8 cellular contexts compared by ENCODE assay signal in the genomic region with DNA sequence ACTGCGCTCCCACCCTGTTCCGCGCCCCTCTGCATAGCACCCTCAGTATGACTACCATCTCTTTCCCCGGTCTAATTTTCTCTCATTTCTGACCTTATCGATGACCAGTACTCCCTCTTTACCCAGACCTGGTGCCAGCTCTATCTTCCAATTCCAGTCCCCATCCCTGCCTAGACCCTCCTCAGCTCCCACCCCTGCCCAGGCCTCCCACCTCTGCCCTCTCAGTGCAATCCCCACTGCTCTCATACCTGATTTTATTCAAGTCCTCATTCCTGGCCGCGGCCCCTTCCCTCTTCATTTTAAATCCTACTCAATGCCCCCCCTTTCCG. TPM values are rescaled to one million over a fixed set of nuclear protein-coding genes. Genes with fewer than 3 reads are reported as not detected.
A peak's percentile ranks its signal among the peaks of the same experiment; 100 is the strongest.
DNase-seq lines count a peak whose midpoint lies in the region; TF ChIP-seq lines count a peak whose summit lies in the region.

No MANE protein-coding gene starts in this region.

- peaks cover 25 to 52% of the 10 kb centered on the region in 2 experiments; a peak in 3 of 4 replicates for H3K4me1 ChIP-seq in SK-N-SH (ENCODE audit: control insufficient read depth in 1 of 2, insufficient read depth in 2 of 2, low read depth in 1 of 2, low read length in 1 of 2)
- H3K4me1 ChIP-seq in endocrine pancreas (ENCODE audit: control insufficient read depth, insufficient read depth, low read length): peaks cover 44% of the 10 kb centered on the region
- H3K4me1 ChIP-seq in ovary (ENCODE audit: insufficient read depth): peaks cover 7% of the 10 kb centered on the region

- peak overlapping the region; percentile 94 for H3K9ac ChIP-seq in SK-N-SH
- peak overlapping the region; percentile 95 for H3K9ac ChIP-seq in endocrine pancreas (ENCODE audit: control insufficient read depth, insufficient read depth, low read length)

- DNase-seq in ELR (ENCODE audit: low read depth) (peak; percentile 42), SK-N-SH (peak; percentile 47), ovary (peak in 1 of 5 donors; percentile 22), SIG-M5 treated with dmso at 0.1 percent for 504 hours (lab: John Stamatoyannopoulos, UW; ENCODE audit: unreplicated experiment) (no peak), NOMO-1 (lab: John Stamatoyannopoulos, UW; ENCODE audit: unreplicated experiment in 2 of 2) (no peak), DMS153 (lab: John Stamatoyannopoulos, UW) (no peak), AG20443 (ENCODE audit: low spot score) (no peak)

- 20% methylated on average over 8 of the region's 8 CpGs for WGBS in SK-N-SH (ENCODE audit: low lambda C conversion rate)
- WGBS in ovary, 3 donors: 12 to 21% (median 18%) methylated on average over 8 of the region's 8 CpGs

- H3K4me3 ChIP-seq in SK-N-SH (ENCODE audit: low read depth in 2 of 2, low read length in 1 of 2) (peak overlapping the region; percentile 94 to 96), endocrine pancreas (ENCODE audit: control insufficient read depth, insufficient read depth, low read length) (peak overlapping the region; percentile 92), ovary (peak overlapping the region; percentile 90)

- CTCF ChIA-PET in SK-N-SH (lab: Yijun Ruan, JAX): interaction anchor here (0.8 to 1.3 kb wide), 3 partner anchors 19 to 74 kb away, joined by 3 to 5 read pairs (median 3); no protein-coding TSS in a partner anchor

- no peaks in the 10 kb centered on the region for H3K9me2 ChIP-seq in SK-N-SH

- H4K20me1 ChIP-seq in SK-N-SH (ENCODE audit: insufficient read depth): peaks cover 47% of the 10 kb centered on the region

- peaks cover 4 to 5% of the 10 kb centered on the region in 2 experiments for H3K36me3 ChIP-seq in SK-N-SH (replicated peaks in 1 of 2; ENCODE audit: control insufficient read depth in 1 of 2, insufficient read depth in 2 of 2, low read length in 1 of 2)
- H3K36me3 ChIP-seq in endocrine pancreas (ENCODE audit: control insufficient read depth, insufficient read depth, low read length): no peaks in the 10 kb centered on the region
- no peaks in the 10 kb centered on the region for H3K36me3 ChIP-seq in ovary

- peak overlapping the region; percentile 94 for H3K4me2 ChIP-seq in SK-N-SH

- POLR2A ChIA-PET in SK-N-SH (lab: Yijun Ruan, JAX): no interaction called here

- peak overlapping the region; percentile 51; the same call in 1 of the 2 replicates for H2AFZ ChIP-seq in SK-N-SH (ENCODE audit: low read depth)

- H3K79me2 ChIP-seq in SK-N-SH (ENCODE audit: insufficient read depth): peaks cover 63% of the 10 kb centered on the region

- peak overlapping the region in 1 of 2 experiments; percentile 18; a peak in 2 of 4 replicates for H3K27ac ChIP-seq in SK-N-SH (ENCODE audit: low read depth in 2 of 2, low read length in 1 of 2)
- H3K27ac ChIP-seq in ovary: peak overlapping the region; percentile 95 to 97

- no peak for TF ChIP-seq POLR2A in ovary (IDR thresholded peaks at IDR 0.05)

- H3F3A ChIP-seq in SK-N-SH (replicated peaks; ENCODE audit: insufficient read depth): peaks cover 6% of the 10 kb centered on the region

- H3K9me3 ChIP-seq in SK-N-SH (no peaks in the 10 kb centered on the region), endocrine pancreas (ENCODE audit: control insufficient read depth, low read length) (no peaks in the 10 kb centered on the region), ovary (no peaks in the 10 kb centered on the region)

- intact Hi-C loops in ovary (cut with DNase I): loop anchor here in 2 of 4 donors (10.0 kb wide), 1 partner anchor 69 kb away; no protein-coding TSS in a partner anchor

- TF ChIP-seq CTCF in SK-N-SH (IDR thresholded peaks at IDR 0.05): no peak
- TF ChIP-seq CTCF in ovary (IDR thresholded peaks at IDR 0.05): no peak

- TF ChIP-seq RAD21 in SK-N-SH (IDR thresholded peaks at IDR 0.05; ENCODE audit: low read length): no peak

- TF ChIP-seq EP300 in SK-N-SH (IDR thresholded peaks at IDR 0.05; ENCODE audit: borderline replicate concordance in 1 of 2, low read depth in 1 of 2, low read length in 1 of 2): no peak
- TF ChIP-seq EP300 in ovary (IDR thresholded peaks at IDR 0.05): no peak

- H3K27me3 ChIP-seq in SK-N-SH (ENCODE audit: insufficient read depth) (no peaks in the 10 kb centered on the region), endocrine pancreas (ENCODE audit: control insufficient read depth, insufficient read depth, low read length) (no peaks in the 10 kb centered on the region), ovary (no peaks in the 10 kb centered on the region)

TF ChIP-seq in SK-N-SH, 30 proteins besides CTCF, POLR2A, EP300 and RAD21:
- TF ChIP-seq GATA2 (CRISPR knock-in tag; IDR thresholded peaks at IDR 0.05) (no peak), USF2 (IDR thresholded peaks at IDR 0.05; ENCODE audit: borderline replicate concordance, low read depth, low read length) (no peak), NFIC (IDR thresholded peaks at IDR 0.05; ENCODE audit: borderline replicate concordance) (no peak), MEF2A (IDR thresholded peaks at IDR 0.05; ENCODE audit: borderline replicate concordance, low read depth) (no peak), FOSL2 (IDR thresholded peaks at IDR 0.05; ENCODE audit: borderline replicate concordance, low read depth) (no peak), RXRA (IDR thresholded peaks at IDR 0.05; ENCODE audit: borderline replicate concordance, low read depth) (no peak), EZH2phosphoT487 (IDR thresholded peaks at IDR 0.05; ENCODE audit: borderline replicate concordance, low read depth) (no peak), TCF12 (IDR thresholded peaks at IDR 0.05) (no peak), TAF1 (IDR thresholded peaks at IDR 0.05; ENCODE audit: borderline replicate concordance, low read depth, low read length) (no peak), GABPA (IDR thresholded peaks at IDR 0.05; ENCODE audit: low read depth) (no peak), RCOR1 (IDR thresholded peaks at IDR 0.05; ENCODE audit: low read length) (no peak)
TF ChIP-seq in SK-N-SH: peak in this region for 0.

RNA-seq across cellular contexts. Expression of gene USP24, which starts 1.3 kb away (rescaled TPM):
- polyA plus RNA-seq in SK-N-SH (2012; rRNA removed) (8.1 and 8.7 TPM in 2 replicates), ovary (10 to 100 TPM; 11.5 to 22.3 TPM)
- 5.6 and 6.2 TPM in 2 replicates for polyA plus RNA-seq in SK-N-SH (2012; cell fraction: cytosol; rRNA removed)
- polyA plus RNA-seq in SK-N-SH (2012; cell fraction: nucleus; rRNA removed): 20.9 and 31.1 TPM in 2 replicates
- 10 to 100 TPM; 29.8 to 51.4 (median 42.5) TPM for total RNA-seq in ovary

Comparison
In these comparisons a context has a peak if more than half of its experiments do, and no peak if none do; other contexts are left out.
1. DNase-seq: peak in ELR (single experiment) and SK-N-SH (single experiment); none in SIG-M5 treated with dmso at 0.1 percent for 504 hours (single experiment), NOMO-1 (0 of 2), DMS153 (single experiment) and AG20443 (single experiment).
2. Peak in every context shown above with its lines, with median percentiles within 50 percentile points of each other: H3K4me3 ChIP-seq.